In genomic region chr4:168942985-168943384, GRCh38 we compare ENCODE assay signal across 13 cellular contexts.
A peak's percentile ranks its signal among the peaks of the same experiment; 100 is the strongest.
DNase-seq lines count a peak whose midpoint lies in the region; FAIRE-seq and TF ChIP-seq lines count a peak whose summit lies in the region.
"Had no signal": no experiment of that assay in that cellular context is flagged by ENCODE, and none has a peak within 500 bp of the region (broad histone marks: within the 10 kb centered on the region; RNA-seq: fewer than 3 reads in every experiment).

No MANE protein-coding gene starts in this region.

- peaks cover 65% of the 10 kb centered on the region for H3K9me3 Mint-ChIP-seq in nephron progenitor cell

- no peak for FAIRE-seq in GM12892 (lab: Jason Lieb, UNC)

- DNase-seq in DMS53 (lab: John Stamatoyannopoulos, UW) (peak; percentile 32), DMS53 treated with DMSO at 0.1 percent for 48 hours (lab: John Stamatoyannopoulos, UW; ENCODE audit: unreplicated experiment) (no peak), HT1080 (ENCODE audit: low read depth) (peak; percentile 31), cardiac fibroblast (ENCODE audit: low read depth in 2 of 2) (peak in 1 of 2 donors; percentile 32), nephron progenitor cell (no peak), uterus (no peak), GM12892 (ENCODE audit: insufficient read length) (no peak)
- DNase-seq in effector CD8-positive, alpha-beta T cell (lab: John Stamatoyannopoulos, UW): no peak
- DNase-seq: SHP77; stimulated activated CD8-positive, alpha-beta memory T cell treated with anti-CD3 and anti-CD28 coated beads, Interleukin-4, amount 100 ng/mL, for 48 hours had no signal

- no peaks in the 10 kb centered on the region for H3K36me3 ChIP-seq in uterus
- H3K36me3 ChIP-seq: neutrophil had no signal

- peak; percentile 57 for TF ChIP-seq CTCF in cardiac fibroblast (IDR thresholded peaks at IDR 0.05; ENCODE audit: low read depth, low read length)
- TF ChIP-seq CTCF in nephron progenitor cell (IDR thresholded peaks at IDR 0.05): peak; percentile 37
- peak in 1 of 4 experiments; percentile 21 for TF ChIP-seq CTCF in uterus (IDR thresholded peaks at IDR 0.05)

- no peak overlapping the region for H3K27ac ChIP-seq in uterus
- H3K27ac ChIP-seq: epithelial cell of prostate, neutrophil had no signal

- intact Hi-C loops in uterus (cut with DNase I; ENCODE audit: low total_unique reads): no loop called here

- no peak overlapping the region for H3K27ac Mint-ChIP-seq in nephron progenitor cell
- H3K27ac Mint-ChIP-seq: activated T-helper 1 cell treated with anti-CD3 and anti-CD28 coated beads, Interleukin-12 subunit alpha, Interleukin-12 subunit beta, Interleukin-2, Interleukin-4 antibody, amounts not matched to agents 30 ng/mL and 10 ng/mL and 1 ng/mL, durations not matched to agents 14 hours and 24 hours and 36 hours had no signal

- no peak overlapping the region for H3K4me3 Mint-ChIP-seq in nephron progenitor cell
- H3K4me3 Mint-ChIP-seq: activated T-helper 1 cell treated with anti-CD3 and anti-CD28 coated beads, Interleukin-12 subunit alpha, Interleukin-12 subunit beta, Interleukin-2, Interleukin-4 antibody, amounts not matched to agents 30 ng/mL and 10 ng/mL and 1 ng/mL, durations not matched to agents 14 hours and 24 hours and 36 hours had no signal

- TF ChIP-seq POLR2A in uterus (IDR thresholded peaks at IDR 0.05) (no peak), GM12892 (IDR thresholded peaks at IDR 0.05; ENCODE audit: low read depth, low read length) (no peak)

- H3K9me3 ChIP-seq in uterus: peaks cover 0 to 4% of the 10 kb centered on the region in 2 donors
- H3K9me3 ChIP-seq: neutrophil had no signal

- no peaks in the 10 kb centered on the region for H3K27me3 ChIP-seq in uterus
- H3K27me3 ChIP-seq: neutrophil had no signal

- no peak overlapping the region for H3K4me3 ChIP-seq in cardiac fibroblast (replicated peaks in 1 of 2; ENCODE audit: low read depth in 2 of 2, low read length in 2 of 2)
- no peak overlapping the region for H3K4me3 ChIP-seq in uterus

- H3K4me1 ChIP-seq in uterus: no peaks in the 10 kb centered on the region

- H3K27me3 Mint-ChIP-seq in nephron progenitor cell (ENCODE audit: low read depth, poor library complexity): no peaks in the 10 kb centered on the region

- peaks cover 67% of the 10 kb centered on the region for H3K36me3 Mint-ChIP-seq in nephron progenitor cell (ENCODE audit: low read depth)

- H3K4me1 Mint-ChIP-seq in nephron progenitor cell: no peaks in the 10 kb centered on the region

Comparison
In these comparisons a context has a peak if more than half of its experiments do, and no peak if none do; other contexts are left out.
1. DNase-seq: peak in DMS53 (single experiment) and HT1080 (single experiment); none in DMS53 treated with DMSO at 0.1 percent for 48 hours (single experiment), nephron progenitor cell (single experiment), effector CD8-positive, alpha-beta T cell (single experiment), uterus (0 of 2) and GM12892 (single experiment).